Comparison of ENCODE assay signal across 8 cellular contexts in genomic region chr1:51616490-51616889, GRCh38. TPM values are rescaled to one million over a fixed set of nuclear protein-coding genes. Genes with fewer than 3 reads are reported as not detected.
DNase-seq lines count a peak whose midpoint lies in the region; FAIRE-seq and TF ChIP-seq lines count a peak whose summit lies in the region.

No MANE protein-coding gene starts in this region.

- peaks cover 43% of the 10 kb centered on the region for H3K79me2 ChIP-seq in astrocyte (ENCODE audit: insufficient read depth, low read length)

- peak overlapping the region; percentile 37 for H3K4me3 Mint-ChIP-seq in activated T-cell treated with anti-CD3 and anti-CD28 coated beads, Interleukin-2, amount 50 U/mL, for 24 hours
- H3K4me3 Mint-ChIP-seq in astrocyte (ENCODE audit: unreplicated experiment) = peak overlapping the region; percentile 36

- H3K4me1 Mint-ChIP-seq in activated T-cell treated with anti-CD3 and anti-CD28 coated beads, Interleukin-2, amount 50 U/mL, for 24 hours (ENCODE audit: low read depth) = peaks cover 30% of the 10 kb centered on the region
- H3K4me1 Mint-ChIP-seq in astrocyte (ENCODE audit: low read depth, unreplicated experiment) = peaks cover 35% of the 10 kb centered on the region

- peaks cover 9% of the 10 kb centered on the region for H3K79me1 ChIP-seq in mesenchymal stem cell (replicated peaks; ENCODE audit: low read length, poor library complexity, severe bottlenecking)

- no peak overlapping the region for H3K27ac ChIP-seq in astrocyte (ENCODE audit: low read depth, low read length)
- H3K27ac ChIP-seq in mesenchymal stem cell (ENCODE audit: low read length, poor library complexity, severe bottlenecking) = no peak overlapping the region
- H3K27ac ChIP-seq in tibial artery = peak overlapping the region; percentile 94

- H3K27ac Mint-ChIP-seq in activated T-cell treated with anti-CD3 and anti-CD28 coated beads, Interleukin-2, amount 50 U/mL, for 24 hours = no peak overlapping the region
- H3K27ac Mint-ChIP-seq in astrocyte (ENCODE audit: unreplicated experiment) = no peak overlapping the region

- H3K4me1 ChIP-seq in astrocyte (ENCODE audit: insufficient read depth, low read length) (peaks cover 10% of the 10 kb centered on the region), mesenchymal stem cell (ENCODE audit: control insufficient read depth, insufficient read depth, low read depth, low read length) (peaks cover 4% of the 10 kb centered on the region), tibial artery (peaks cover 0 to 33% (median 18%) of the 10 kb centered on the region in 4 donors)

- peak overlapping the region; percentile 94 for H3K4me2 ChIP-seq in astrocyte (ENCODE audit: low read length)
- peak overlapping the region; percentile 46 for H3K4me2 ChIP-seq in mesenchymal stem cell (ENCODE audit: low read length, poor library complexity, severe bottlenecking)

- WGBS in mesenchymal stem cell = 100% methylated on average over 1 of the region's 4 CpGs

- no peak for DNase-seq in activated T-cell treated with anti-CD3 and anti-CD28 coated beads, Interleukin-2, amount 50 U/mL, for 24 hours
- no peak for DNase-seq in activated T-cell treated with anti-CD3 and anti-CD28 coated beads for 4 hours
- DNase-seq in astrocyte (ENCODE audit: low read depth) = no peak
- no peak for DNase-seq in mesenchymal stem cell
- no peak for DNase-seq in tibial artery
- DNase-seq in activated effector memory CD4-positive, alpha-beta T cell treated with Interleukin-2 at 50 U/mL for 16 hours = no peak
- DNase-seq in SIG-M5 (lab: John Stamatoyannopoulos, UW) = no peak
- DNase-seq in RPMI8226 = no peak

- no peak overlapping the region for H2BK15ac ChIP-seq in mesenchymal stem cell (ENCODE audit: low read depth, poor library complexity, severe bottlenecking)

- H3K14ac ChIP-seq in mesenchymal stem cell (ENCODE audit: low read length in 2 of 2) = no peak overlapping the region

- no peak overlapping the region for H2BK5ac ChIP-seq in mesenchymal stem cell (ENCODE audit: low read depth, low read length, poor library complexity, severe bottlenecking)

- peaks cover 8% of the 10 kb centered on the region for H3K36me3 Mint-ChIP-seq in activated T-cell treated with anti-CD3 and anti-CD28 coated beads, Interleukin-2, amount 50 U/mL, for 24 hours (ENCODE audit: low read depth)
- H3K36me3 Mint-ChIP-seq in astrocyte (ENCODE audit: low read depth, unreplicated experiment) = no peaks in the 10 kb centered on the region

- H3K9me3 Mint-ChIP-seq in activated T-cell treated with anti-CD3 and anti-CD28 coated beads, Interleukin-2, amount 50 U/mL, for 24 hours = no peaks in the 10 kb centered on the region
- no peaks in the 10 kb centered on the region for H3K9me3 Mint-ChIP-seq in astrocyte (ENCODE audit: unreplicated experiment)

- H3K36me3 ChIP-seq in astrocyte (ENCODE audit: insufficient read depth, low read length) (no peaks in the 10 kb centered on the region), mesenchymal stem cell (ENCODE audit: control insufficient read depth in 1 of 2, insufficient read depth in 2 of 2, low read depth in 1 of 2, low read length in 2 of 2) (no peaks in the 10 kb centered on the region), tibial artery (no peaks in the 10 kb centered on the region)

- H3K4me3 ChIP-seq in astrocyte (ENCODE audit: insufficient read depth, low read depth, low read length) = peak overlapping the region; percentile 97
- peak overlapping the region in 1 of 2 experiments; percentile 97 for H3K4me3 ChIP-seq in mesenchymal stem cell (ENCODE audit: insufficient read depth in 1 of 2, low read depth in 1 of 2, low read length in 2 of 2)
- H3K4me3 ChIP-seq in tibial artery = peak overlapping the region; percentile 76 to 81

- no peak overlapping the region for H4K8ac ChIP-seq in mesenchymal stem cell (ENCODE audit: low read length)

- H3K4ac ChIP-seq in mesenchymal stem cell (ENCODE audit: low read depth in 1 of 2, low read length in 2 of 2) = no peak overlapping the region

- no peak overlapping the region for H3K18ac ChIP-seq in mesenchymal stem cell (ENCODE audit: low read depth in 1 of 2, low read length in 2 of 2)

- intact Hi-C loops in tibial artery (cut with DNase I; ENCODE audit: low total_unique reads) = no loop called here

- peak overlapping the region; percentile 9 for H2AFZ ChIP-seq in astrocyte (ENCODE audit: low read depth, low read length)
- H2AFZ ChIP-seq in mesenchymal stem cell (ENCODE audit: low read depth, low read length) = no peak overlapping the region

- H4K20me1 ChIP-seq in astrocyte (ENCODE audit: insufficient read depth, low read length) = peaks cover 5% of the 10 kb centered on the region

- H3K27me3 Mint-ChIP-seq in activated T-cell treated with anti-CD3 and anti-CD28 coated beads, Interleukin-2, amount 50 U/mL, for 24 hours = no peaks in the 10 kb centered on the region
- H3K27me3 Mint-ChIP-seq in astrocyte (ENCODE audit: low read depth, unreplicated experiment) = no peaks in the 10 kb centered on the region

- TF ChIP-seq CTCF in astrocyte (IDR thresholded peaks at IDR 0.05; ENCODE audit: insufficient read depth, low read depth, low read length) (no peak), tibial artery (IDR thresholded peaks at IDR 0.05) (no peak)

- FAIRE-seq in astrocyte (lab: Jason Lieb, UNC) = no peak

- H3K9ac ChIP-seq in astrocyte (ENCODE audit: low read length) (no peak overlapping the region), mesenchymal stem cell (ENCODE audit: low read length) (peak overlapping the region; percentile 36)

- no peak overlapping the region for H2BK120ac ChIP-seq in mesenchymal stem cell (ENCODE audit: low read depth, low read length)

- H3K9me3 ChIP-seq in astrocyte (ENCODE audit: insufficient read depth, low read depth, low read length) = no peaks in the 10 kb centered on the region
- no peaks in the 10 kb centered on the region for H3K9me3 ChIP-seq in mesenchymal stem cell (ENCODE audit: control insufficient read depth, low read length)
- H3K9me3 ChIP-seq in tibial artery = no peaks in the 10 kb centered on the region

- no peak overlapping the region for H2AK5ac ChIP-seq in mesenchymal stem cell (ENCODE audit: low read length, severe bottlenecking)

- no peak overlapping the region for H3K23ac ChIP-seq in mesenchymal stem cell (ENCODE audit: low read length in 2 of 2)

- H3K27me3 ChIP-seq in astrocyte (ENCODE audit: insufficient read depth, low read length) (no peaks in the 10 kb centered on the region), mesenchymal stem cell (ENCODE audit: control insufficient read depth in 1 of 2, insufficient read depth in 1 of 2, low read length in 2 of 2) (no peaks in the 10 kb centered on the region), tibial artery (no peaks in the 10 kb centered on the region)

- H2BK12ac ChIP-seq in mesenchymal stem cell (ENCODE audit: low read length in 2 of 2) = no peak overlapping the region

- H4K91ac ChIP-seq in mesenchymal stem cell (ENCODE audit: low read length) = no peak overlapping the region

RNA-seq across cellular contexts. Expression of gene OSBPL9, which starts 0.4 kb away (rescaled TPM):
- 115 and 117 TPM in 2 replicates for total RNA-seq in astrocyte
- polyA plus RNA-seq in mesenchymal stem cell (2013, experiment 1 of 2) = 48.8 TPM
- polyA plus RNA-seq in mesenchymal stem cell (2013, experiment 2 of 2) = 49.0 TPM

Comparison
In these comparisons a context has a peak if more than half of its experiments do, and no peak if none do; other contexts are left out.
1. H3K27ac ChIP-seq: peak in tibial artery (2 of 2); none in astrocyte (single experiment) and mesenchymal stem cell (single experiment).